Comparison of ENCODE assay signal across 8 cellular contexts in the genomic region with DNA sequence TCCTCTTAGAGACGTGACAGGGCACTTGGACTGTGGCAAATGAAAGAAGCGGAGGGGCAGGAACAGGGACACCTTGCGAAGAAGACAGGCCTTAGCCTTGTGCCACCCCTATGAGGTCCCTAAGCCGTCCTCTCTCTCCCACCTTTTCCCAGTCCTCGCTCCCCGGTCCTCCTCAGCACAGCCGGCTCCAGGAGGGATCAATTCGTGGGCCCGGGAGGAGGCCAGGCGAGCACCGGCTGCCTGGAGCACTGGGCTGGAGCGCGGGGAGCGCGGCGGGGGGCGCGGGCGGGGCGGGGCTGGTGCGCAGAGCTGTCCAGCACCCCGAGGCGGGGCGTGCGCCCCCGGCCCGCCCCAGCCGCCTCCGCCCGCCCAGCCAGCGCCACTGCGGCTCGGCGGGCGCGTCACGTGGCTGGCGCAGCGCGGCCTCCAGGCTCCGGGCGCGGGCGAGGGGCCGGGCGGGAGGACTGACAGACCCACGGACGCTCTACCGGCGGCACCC. TPM values are rescaled to one million over a fixed set of nuclear protein-coding genes. Genes with fewer than 3 reads are reported as not detected.
A peak's percentile ranks its signal among the peaks of the same experiment; 100 is the strongest.
DNase-seq lines count a peak whose midpoint lies in the region; ATAC-seq and TF ChIP-seq lines count a peak whose summit lies in the region.

A gene with protein sequence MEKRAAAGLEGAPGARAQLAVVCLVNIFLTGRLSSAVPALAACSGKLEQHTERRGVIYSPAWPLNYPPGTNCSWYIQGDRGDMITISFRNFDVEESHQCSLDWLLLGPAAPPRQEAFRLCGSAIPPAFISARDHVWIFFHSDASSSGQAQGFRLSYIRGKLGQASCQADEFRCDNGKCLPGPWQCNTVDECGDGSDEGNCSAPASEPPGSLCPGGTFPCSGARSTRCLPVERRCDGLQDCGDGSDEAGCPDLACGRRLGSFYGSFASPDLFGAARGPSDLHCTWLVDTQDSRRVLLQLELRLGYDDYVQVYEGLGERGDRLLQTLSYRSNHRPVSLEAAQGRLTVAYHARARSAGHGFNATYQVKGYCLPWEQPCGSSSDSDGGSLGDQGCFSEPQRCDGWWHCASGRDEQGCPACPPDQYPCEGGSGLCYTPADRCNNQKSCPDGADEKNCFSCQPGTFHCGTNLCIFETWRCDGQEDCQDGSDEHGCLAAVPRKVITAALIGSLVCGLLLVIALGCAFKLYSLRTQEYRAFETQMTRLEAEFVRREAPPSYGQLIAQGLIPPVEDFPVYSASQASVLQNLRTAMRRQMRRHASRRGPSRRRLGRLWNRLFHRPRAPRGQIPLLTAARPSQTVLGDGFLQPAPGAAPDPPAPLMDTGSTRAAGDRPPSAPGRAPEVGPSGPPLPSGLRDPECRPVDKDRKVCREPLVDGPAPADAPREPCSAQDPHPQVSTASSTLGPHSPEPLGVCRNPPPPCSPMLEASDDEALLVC (plus strand): TSS at position 467 of the 499 bp plus-strand sequence. CDS start 456 bp downstream, outside the sequence.

- H2AK5ac ChIP-seq in trophoblast cell (ENCODE audit: low read length) = no peak within 1 kb of the TSS

- no peak within 1 kb of the TSS for H2BK120ac ChIP-seq in trophoblast cell (ENCODE audit: insufficient read depth, low read length, poor library complexity)

- H3K79me2 ChIP-seq in trophoblast cell (ENCODE audit: control insufficient read depth, insufficient read depth, low read length, poor library complexity) = no peaks in the 10 kb centered on the region

- CTCF ChIA-PET in CD4-positive, alpha-beta T cell (lab: Charles Lee) = no interaction called here

- peaks cover 0 to 5% of the 10 kb centered on the region in 2 experiments for H3K4me1 ChIP-seq in trophoblast cell (ENCODE audit: control insufficient read depth in 1 of 2, insufficient read depth in 2 of 2, low read length in 2 of 2)

- H3K27ac ChIP-seq in CD4-positive, alpha-beta T cell (ENCODE audit: low read depth, low read length) = no peak within 1 kb of the TSS
- H3K27ac ChIP-seq in trophoblast cell (ENCODE audit: low read depth, low read length) = no peak within 1 kb of the TSS

- no peak within 1 kb of the TSS for H2BK12ac ChIP-seq in trophoblast cell (ENCODE audit: low read length)

- H4K12ac ChIP-seq in trophoblast cell (ENCODE audit: low read depth, low read length) = peak within 1 kb of the TSS; percentile 38

- DNase-seq in CD4-positive, alpha-beta T cell = no peak
- DNase-seq in LoVo (ENCODE audit: low spot score) (peak; percentile 35), left cardiac atrium (no peak), trophoblast cell (peak in 1 of 2 donors; percentile 19)
- DNase-seq in activated naive CD8-positive, alpha-beta T cell treated with anti-CD3 and anti-CD28 coated beads for 36 hours = no peak
- no peak for DNase-seq in activated CD4-positive, alpha-beta T cell treated with anti-CD3 and anti-CD28 coated beads, Interleukin-2, amount 50 U/mL, for 48 hours

- POLR2A ChIA-PET in CD4-positive, alpha-beta T cell (lab: Charles Lee) = no interaction called here

- H4K91ac ChIP-seq in trophoblast cell (ENCODE audit: low read depth, low read length) = no peak within 1 kb of the TSS

- TF ChIP-seq CTCF in CD4-positive, alpha-beta T cell (IDR thresholded peaks at IDR 0.05) = no peak

- no peaks in the 10 kb centered on the region for H3K9me3 ChIP-seq in CD4-positive, alpha-beta T cell (ENCODE audit: control insufficient read depth, low read length)
- no peaks in the 10 kb centered on the region for H3K9me3 ChIP-seq in trophoblast cell (ENCODE audit: insufficient read depth, low read depth, low read length)

- peak within 1 kb of the TSS; percentile 71 for H3K4me3 ChIP-seq in trophoblast cell (ENCODE audit: low read depth, low read length)

- no peaks in the 10 kb centered on the region for H3K4me1 Mint-ChIP-seq in CD4-positive, alpha-beta T cell (ENCODE audit: low read depth)
- no peaks in the 10 kb centered on the region for H3K4me1 Mint-ChIP-seq in activated naive CD8-positive, alpha-beta T cell treated with anti-CD3 and anti-CD28 coated beads for 36 hours

- H3K4ac ChIP-seq in trophoblast cell (ENCODE audit: low read depth, low read length) = no peak within 1 kb of the TSS

- peak within 1 kb of the TSS; percentile 37 for H3K14ac ChIP-seq in trophoblast cell (ENCODE audit: low read length)

- peak within 1 kb of the TSS; percentile 39 for H2AFZ ChIP-seq in trophoblast cell (ENCODE audit: insufficient read depth, low read length, poor library complexity)

- intact Hi-C loops in CD4-positive, alpha-beta T cell (cut with DNase I, micrococcal nuclease) = no loop called here
- intact Hi-C loops in left cardiac atrium (cut with DNase I) = no loop called here

- no peaks in the 10 kb centered on the region for H3K36me3 ChIP-seq in trophoblast cell (ENCODE audit: control insufficient read depth in 1 of 2, insufficient read depth in 2 of 2, low read length in 2 of 2)

- no peaks in the 10 kb centered on the region for H3K79me1 ChIP-seq in trophoblast cell (ENCODE audit: low read length)

- peak within 1 kb of the TSS; percentile 59 for H3K9ac ChIP-seq in trophoblast cell (ENCODE audit: low read length)

- peaks cover 37% of the 10 kb centered on the region for H3K27me3 ChIP-seq in CD4-positive, alpha-beta T cell (ENCODE audit: control insufficient read depth, insufficient read depth, low read length)
- peaks cover 20% of the 10 kb centered on the region for H3K27me3 ChIP-seq in trophoblast cell (ENCODE audit: insufficient read depth, low read length)

- no peak within 1 kb of the TSS for H3K27ac Mint-ChIP-seq in CD4-positive, alpha-beta T cell
- no peak within 1 kb of the TSS for H3K27ac Mint-ChIP-seq in activated naive CD8-positive, alpha-beta T cell treated with anti-CD3 and anti-CD28 coated beads for 36 hours

- H4K8ac ChIP-seq in trophoblast cell (ENCODE audit: low read depth, low read length) = no peak within 1 kb of the TSS

- no peak within 1 kb of the TSS for H2BK5ac ChIP-seq in trophoblast cell (ENCODE audit: low read depth, low read length, poor library complexity)

- H3K27me3 Mint-ChIP-seq in CD4-positive, alpha-beta T cell = peaks cover 52% of the 10 kb centered on the region
- peaks cover 44% of the 10 kb centered on the region for H3K27me3 Mint-ChIP-seq in activated naive CD8-positive, alpha-beta T cell treated with anti-CD3 and anti-CD28 coated beads for 36 hours

- peak within 1 kb of the TSS; percentile 56 for H3K4me3 Mint-ChIP-seq in CD4-positive, alpha-beta T cell
- peak within 1 kb of the TSS; percentile 40 for H3K4me3 Mint-ChIP-seq in activated naive CD8-positive, alpha-beta T cell treated with anti-CD3 and anti-CD28 coated beads for 36 hours

- ATAC-seq in CD4-positive, alpha-beta T cell (ENCODE audit: poor library complexity) = no peak
- peak; percentile 77 to 78 for ATAC-seq in left cardiac atrium
- no peak for ATAC-seq in GM21723 (IDR thresholded peaks at IDR 0.05; ENCODE audit: unreplicated experiment)
- no peak for ATAC-seq in HG02759 (IDR thresholded peaks at IDR 0.05; ENCODE audit: unreplicated experiment)

- WGBS in trophoblast cell (ENCODE audit: extremely low coverage, insufficient coverage, insufficient read length) = no CpG with 5 or more reads among the region's 50 CpGs

- peak within 1 kb of the TSS; percentile 68 for H3K18ac ChIP-seq in trophoblast cell (ENCODE audit: low read length)

- H3K36me3 Mint-ChIP-seq in CD4-positive, alpha-beta T cell (ENCODE audit: low read depth) = no peaks in the 10 kb centered on the region
- no peaks in the 10 kb centered on the region for H3K36me3 Mint-ChIP-seq in activated naive CD8-positive, alpha-beta T cell treated with anti-CD3 and anti-CD28 coated beads for 36 hours

- peak within 1 kb of the TSS; percentile 89 for H3K4me2 ChIP-seq in trophoblast cell (ENCODE audit: low read length)

- H3K23ac ChIP-seq in trophoblast cell (ENCODE audit: low read length) = no peak within 1 kb of the TSS

- no peaks in the 10 kb centered on the region for H3K9me3 Mint-ChIP-seq in CD4-positive, alpha-beta T cell
- no peaks in the 10 kb centered on the region for H3K9me3 Mint-ChIP-seq in activated naive CD8-positive, alpha-beta T cell treated with anti-CD3 and anti-CD28 coated beads for 36 hours

RNA-seq across cellular contexts. Expression of the gene that starts here (rescaled TPM):
- total RNA-seq in CD4-positive, alpha-beta T cell = under 1 TPM in 1 of 2 experiments, not detected in 1; 0.11 TPM
- under 1 TPM; 0.44 to 0.91 TPM for total RNA-seq in activated naive CD8-positive, alpha-beta T cell treated with anti-CD3 and anti-CD28 coated beads for 36 hours
- total RNA-seq in left cardiac atrium = 10 to 100 TPM; 16.2 to 22.1 TPM
- 6.9 and 8.1 TPM in 2 replicates for polyA plus RNA-seq in trophoblast cell (2013)

Comparison
In these comparisons a context has a peak if more than half of its experiments do, and no peak if none do; other contexts are left out.
1. RNA of the gene that starts here (total RNA-seq): 16.2 to 22.1 TPM in left cardiac atrium; 0.44 to 0.91 TPM in activated naive CD8-positive, alpha-beta T cell treated with anti-CD3 and anti-CD28 coated beads for 36 hours and 0.11 TPM in CD4-positive, alpha-beta T cell; every median in the first group is over 4 times any median in the second.
2. ATAC-seq: peak in left cardiac atrium (2 of 2); none in CD4-positive, alpha-beta T cell (single experiment), GM21723 (single experiment) and HG02759 (single experiment).